In genomic region chr5:81851481-81852178, GRCh38 we compare ENCODE assay signal across 8 cellular contexts.
DNase-seq lines count a peak whose midpoint lies in the region; ATAC-seq and TF ChIP-seq lines count a peak whose summit lies in the region.

No MANE protein-coding gene starts in this region.

- no peak for TF ChIP-seq CTCF in fibroblast of lung (conservative IDR thresholded peaks at IDR 0.05 in 1 of 2, IDR thresholded peaks at IDR 0.05 in 1 of 2; ENCODE audit: low read depth in 1 of 2, low read length in 2 of 2)

- H3K36me3 ChIP-seq in fibroblast of lung (ENCODE audit: control insufficient read depth, insufficient read depth, low read length), result no peaks in the 10 kb centered on the region

- no peaks in the 10 kb centered on the region for H3K79me2 ChIP-seq in fibroblast of lung (ENCODE audit: control insufficient read depth, insufficient read depth, low read length)

- H3K9me3 ChIP-seq in fibroblast of lung (ENCODE audit: control insufficient read depth, insufficient read depth, low read depth, low read length), result no peaks in the 10 kb centered on the region

- ATAC-seq in GM21825 (IDR thresholded peaks at IDR 0.05; ENCODE audit: unreplicated experiment) (peak; percentile 85), naive B cell (ENCODE audit: low read depth in 2 of 2) (peak; percentile 93 to 94)
- peak; percentile 97 for ATAC-seq in activated T-helper 17 cell treated with anti-CD3 and anti-CD28 coated beads, Interleukin-2, amount 50 U/mL, for 72 hours (replicated peaks)
- ATAC-seq in stimulated activated effector memory CD8-positive, alpha-beta T cell treated with anti-CD3 and anti-CD28 coated beads, Interleukin-12 subunit alpha, Interleukin-12 subunit beta, amount 100 ng/mL, for 72 hours, result peak; percentile 98

- peak overlapping the region; percentile 90 for H3K4me2 ChIP-seq in fibroblast of lung (ENCODE audit: extremely low read depth, insufficient read depth, low read length)

- no peaks in the 10 kb centered on the region for H3K27me3 ChIP-seq in fibroblast of lung (ENCODE audit: control insufficient read depth, insufficient read depth, low read length)

- no peaks in the 10 kb centered on the region for H3K27me3 Mint-ChIP-seq in activated T-helper 17 cell treated with anti-CD3 and anti-CD28 coated beads, Interleukin-2, amount 50 U/mL, for 72 hours
- no peaks in the 10 kb centered on the region for H3K27me3 Mint-ChIP-seq in naive B cell

- H2AFZ ChIP-seq in fibroblast of lung (ENCODE audit: low read length), result peak overlapping the region; percentile 60

- peak overlapping the region; percentile 93 for H3K27ac Mint-ChIP-seq in activated T-helper 17 cell treated with anti-CD3 and anti-CD28 coated beads, Interleukin-2, amount 50 U/mL, for 72 hours
- H3K27ac Mint-ChIP-seq in naive B cell, result peak overlapping the region; percentile 77 to 98 (median 93)
- peak overlapping the region; percentile 95 for H3K27ac Mint-ChIP-seq in stimulated activated effector memory CD8-positive, alpha-beta T cell treated with anti-CD3 and anti-CD28 coated beads, Interleukin-12 subunit alpha, Interleukin-12 subunit beta, amount 100 ng/mL, for 72 hours

- H3K4me1 ChIP-seq in fibroblast of lung (ENCODE audit: control insufficient read depth, extremely low read depth, insufficient read depth, low read length), result peaks cover 16% of the 10 kb centered on the region

- no peaks in the 10 kb centered on the region for H4K20me1 ChIP-seq in fibroblast of lung (ENCODE audit: control insufficient read depth, extremely low read depth, insufficient read depth, low read length)

- H3K4me1 Mint-ChIP-seq in activated T-helper 17 cell treated with anti-CD3 and anti-CD28 coated beads, Interleukin-2, amount 50 U/mL, for 72 hours, result peaks cover 9% of the 10 kb centered on the region
- H3K4me1 Mint-ChIP-seq in naive B cell, result peaks cover 26 to 37% (median 35%) of the 10 kb centered on the region in 3 donors
- peaks cover 33% of the 10 kb centered on the region for H3K4me1 Mint-ChIP-seq in stimulated activated effector memory CD8-positive, alpha-beta T cell treated with anti-CD3 and anti-CD28 coated beads, Interleukin-12 subunit alpha, Interleukin-12 subunit beta, amount 100 ng/mL, for 72 hours

- DNase-seq in DMS79 treated with DMSO at 0.1 percent for 48 hours (lab: John Stamatoyannopoulos, UW) (peak; percentile 92), LHCN-M2 (ENCODE audit: low read depth) (peak; percentile 96), RPMI7951 (ENCODE audit: low read depth) (peak; percentile 92), fibroblast of lung (ENCODE audit: low read depth in 2 of 2) (peak; percentile 94 to 97), naive B cell (peak; percentile 86)
- peak; percentile 80 to 92 for DNase-seq in stimulated activated effector memory CD8-positive, alpha-beta T cell treated with anti-CD3 and anti-CD28 coated beads, Interleukin-12 subunit alpha, Interleukin-12 subunit beta, amount 100 ng/mL, for 72 hours (ENCODE audit: low spot score in 2 of 2)

- H3K27ac ChIP-seq in fibroblast of lung (ENCODE audit: insufficient read depth, low read length), result peak overlapping the region; percentile 88

- H3K9ac ChIP-seq in fibroblast of lung (ENCODE audit: insufficient read depth, low read length), result peak overlapping the region; percentile 75

- H3K9me3 Mint-ChIP-seq in activated T-helper 17 cell treated with anti-CD3 and anti-CD28 coated beads, Interleukin-2, amount 50 U/mL, for 72 hours, result no peaks in the 10 kb centered on the region
- no peaks in the 10 kb centered on the region for H3K9me3 Mint-ChIP-seq in naive B cell
- H3K9me3 Mint-ChIP-seq in stimulated activated effector memory CD8-positive, alpha-beta T cell treated with anti-CD3 and anti-CD28 coated beads, Interleukin-12 subunit alpha, Interleukin-12 subunit beta, amount 100 ng/mL, for 72 hours, result no peaks in the 10 kb centered on the region

- H3K4me3 ChIP-seq in fibroblast of lung (replicated peaks in 1 of 4; ENCODE audit: control extremely low read depth in 1 of 4, insufficient read depth in 1 of 4, low read depth in 3 of 4, low read length in 4 of 4), result peak overlapping the region; percentile 34 to 52 (median 48)

- H3K4me3 Mint-ChIP-seq in activated T-helper 17 cell treated with anti-CD3 and anti-CD28 coated beads, Interleukin-2, amount 50 U/mL, for 72 hours, result peak overlapping the region; percentile 91
- H3K4me3 Mint-ChIP-seq in naive B cell, result peak overlapping the region; percentile 89 to 98 (median 96)
- peak overlapping the region; percentile 84 for H3K4me3 Mint-ChIP-seq in stimulated activated effector memory CD8-positive, alpha-beta T cell treated with anti-CD3 and anti-CD28 coated beads, Interleukin-12 subunit alpha, Interleukin-12 subunit beta, amount 100 ng/mL, for 72 hours

- no peaks in the 10 kb centered on the region for H3K36me3 Mint-ChIP-seq in activated T-helper 17 cell treated with anti-CD3 and anti-CD28 coated beads, Interleukin-2, amount 50 U/mL, for 72 hours (ENCODE audit: low read depth)
- H3K36me3 Mint-ChIP-seq in naive B cell, result no peaks in the 10 kb centered on the region
- H3K36me3 Mint-ChIP-seq in stimulated activated effector memory CD8-positive, alpha-beta T cell treated with anti-CD3 and anti-CD28 coated beads, Interleukin-12 subunit alpha, Interleukin-12 subunit beta, amount 100 ng/mL, for 72 hours, result no peaks in the 10 kb centered on the region

Comparison
In these comparisons a context has a peak if more than half of its experiments do, and no peak if none do; other contexts are left out.
1. Peak in every context shown above with its lines: DNase-seq, ATAC-seq, H3K4me3 ChIP-seq and H3K27ac ChIP-seq.